8 cellular contexts compared by ENCODE assay signal in genomic region chr2:112432735-112433479, GRCh38. TPM values are rescaled to one million over a fixed set of nuclear protein-coding genes. Genes with fewer than 3 reads are reported as not detected.
DNase-seq lines count a peak whose midpoint lies in the region; ATAC-seq and TF ChIP-seq lines count a peak whose summit lies in the region.
"Not testable (repeated sequence)": the region's sequence is repeated elsewhere in the genome, so short reads cannot be mapped to it uniquely, and the experiment has no call there.

No MANE protein-coding gene starts in this region.

- not testable (repeated sequence) for H3K36me3 Mint-ChIP-seq in CD8-positive, alpha-beta memory T cell; central memory CD8-positive, alpha-beta T cell (ENCODE audit: insufficient read depth); nephron (ENCODE audit: low read depth)

- POLR2A ChIA-PET in CD8-positive, alpha-beta memory T cell (lab: Charles Lee): interaction anchor here (0.6 kb wide), 1 partner anchor 206 kb away, joined by 4 read pairs; no protein-coding TSS in a partner anchor

- not testable (repeated sequence) for H3K4me1 ChIP-seq in CD8-positive, alpha-beta memory T cell (ENCODE audit: insufficient read depth, low read length); right cardiac atrium (ENCODE audit: control insufficient read depth, insufficient read depth, low read length); stomach smooth muscle (ENCODE audit: control insufficient read depth, insufficient read depth, low read length)

- H3K9ac ChIP-seq in stomach smooth muscle (ENCODE audit: low read length in 2 of 2): peak overlapping the region in 1 of 2 donors; percentile 41

- H3K27ac ChIP-seq in CD8-positive, alpha-beta memory T cell (ENCODE audit: low read depth, low read length): peak overlapping the region; percentile 43
- H3K27ac ChIP-seq in right cardiac atrium (ENCODE audit: low read length): peak overlapping the region; percentile 64
- H3K27ac ChIP-seq in stomach smooth muscle (ENCODE audit: low read length): not testable (repeated sequence)

- H3K27me3 Mint-ChIP-seq in CD8-positive, alpha-beta memory T cell: peaks cover 5 to 14% of the 10 kb centered on the region in 2 donors
- not testable (repeated sequence) for H3K27me3 Mint-ChIP-seq in central memory CD8-positive, alpha-beta T cell; nephron (ENCODE audit: low read depth)

- CTCF ChIA-PET in CD8-positive, alpha-beta memory T cell (lab: Charles Lee): interaction anchor here (0.6 to 1.7 kb wide), 3 partner anchors 19 to 311 kb away, joined by 3 to 9 read pairs (median 3); partner anchors contain the start of gene ZC3H8

- H3K27me3 ChIP-seq in CD8-positive, alpha-beta memory T cell (ENCODE audit: insufficient read depth, low read length, poor library complexity, severe bottlenecking); right cardiac atrium (ENCODE audit: control insufficient read depth, insufficient read depth); stomach smooth muscle (ENCODE audit: control insufficient read depth in 1 of 2, insufficient read depth in 2 of 2, low read length in 2 of 2): not testable (repeated sequence)

- TF ChIP-seq CTCF in nephron (IDR thresholded peaks at IDR 0.05; ENCODE audit: unreplicated experiment in 3 of 3): not testable (repeated sequence)

- DNase-seq in CD8-positive, alpha-beta memory T cell: peak in 2 of 5 donors; percentile 57 to 60
- DNase-seq in activated CD8-positive, alpha-beta memory T cell treated with anti-CD3 and anti-CD28 coated beads for 24 hours: peak; percentile 72
- DNase-seq in central memory CD8-positive, alpha-beta T cell (ENCODE audit: low spot score in 2 of 2): not testable (repeated sequence)
- DNase-seq in right cardiac atrium: peak; percentile 62 to 86 (median 75)

- 46% methylated on average over 93 of the region's 98 CpGs for WGBS in right cardiac atrium

- not testable (repeated sequence) for H3K36me3 ChIP-seq in CD8-positive, alpha-beta memory T cell (ENCODE audit: insufficient read depth, low read length); stomach smooth muscle (ENCODE audit: control insufficient read depth in 2 of 2, insufficient read depth in 2 of 2, low read length in 2 of 2)

- peak overlapping the region; percentile 73 to 87 (median 82) for H3K4me3 Mint-ChIP-seq in CD8-positive, alpha-beta memory T cell
- H3K4me3 Mint-ChIP-seq in central memory CD8-positive, alpha-beta T cell: peak overlapping the region; percentile 75
- peak overlapping the region in 2 of 3 experiments; percentile 16 to 69 for H3K4me3 Mint-ChIP-seq in nephron

- ATAC-seq in GM21619 (IDR thresholded peaks at IDR 0.05; ENCODE audit: unreplicated experiment): peak; percentile 44
- peak; percentile 32 for ATAC-seq in HG03520 (IDR thresholded peaks at IDR 0.05; ENCODE audit: unreplicated experiment)
- ATAC-seq in central memory CD8-positive, alpha-beta T cell (replicated peaks; ENCODE audit: extremely low read depth, poor library complexity, severe bottlenecking): peak; percentile 14
- ATAC-seq in right cardiac atrium: peak in 1 of 2 donors; percentile 76

- intact Hi-C loops in right cardiac atrium (cut with DNase I): loop anchor here in 1 of 4 donors (10.0 kb wide), 1 partner anchor 298 kb away; the partner anchor contains the start of gene FBLN7

- not testable (repeated sequence) for H3K4me3 ChIP-seq in CD8-positive, alpha-beta memory T cell (ENCODE audit: low read length)
- peak overlapping the region; percentile 59 for H3K4me3 ChIP-seq in right cardiac atrium (ENCODE audit: low read length)
- H3K4me3 ChIP-seq in stomach smooth muscle (ENCODE audit: low read length in 2 of 2): peak overlapping the region; percentile 41 to 58

- H3K9me3 Mint-ChIP-seq in CD8-positive, alpha-beta memory T cell; central memory CD8-positive, alpha-beta T cell; nephron: not testable (repeated sequence)

- peaks cover 18 to 26% (median 23%) of the 10 kb centered on the region in 3 donors for H3K4me1 Mint-ChIP-seq in CD8-positive, alpha-beta memory T cell
- peaks cover 15% of the 10 kb centered on the region for H3K4me1 Mint-ChIP-seq in central memory CD8-positive, alpha-beta T cell
- H3K4me1 Mint-ChIP-seq in nephron: not testable (repeated sequence)

- H3K27ac Mint-ChIP-seq in CD8-positive, alpha-beta memory T cell: peak overlapping the region in 7 of 8 donors; percentile 70 to 90 (median 86)
- peak overlapping the region; percentile 80 for H3K27ac Mint-ChIP-seq in central memory CD8-positive, alpha-beta T cell (ENCODE audit: low read depth)
- H3K27ac Mint-ChIP-seq in nephron: peak overlapping the region in 1 of 3 experiments; percentile 20

- not testable (repeated sequence) for H3K9me3 ChIP-seq in CD8-positive, alpha-beta memory T cell (ENCODE audit: low read length); right cardiac atrium (ENCODE audit: control insufficient read depth, low read length); stomach smooth muscle (ENCODE audit: control insufficient read depth in 2 of 2, low read length in 2 of 2)

RNA-seq across cellular contexts. Expression of gene RGPD8, which starts 0.5 kb away (rescaled TPM):
- total RNA-seq in CD8-positive, alpha-beta memory T cell: 10 to 100 TPM; 15.5 to 19.3 TPM
- polyA plus RNA-seq in CD8-positive, alpha-beta memory T cell: 2.2 TPM
- total RNA-seq in right cardiac atrium: 10 to 100 TPM in 2 of 4 donors, 1 to 10 TPM in 2; 9.7 to 19.0 (median 11.7) TPM
- 2.2 TPM for polyA plus RNA-seq in right cardiac atrium

RNA-seq across cellular contexts. Expression of gene TTL, which starts 49.0 kb away (rescaled TPM):
- total RNA-seq in CD8-positive, alpha-beta memory T cell: 10 to 100 TPM; 45.9 to 46.1 TPM
- polyA plus RNA-seq in CD8-positive, alpha-beta memory T cell: 4.6 TPM
- 10 to 100 TPM; 35.3 to 41.9 (median 39.2) TPM for total RNA-seq in right cardiac atrium
- 12.5 TPM for polyA plus RNA-seq in right cardiac atrium
